11 cellular contexts compared by ENCODE assay signal in genomic region chr19:6067975-6068374, GRCh38. TPM values are rescaled to one million over a fixed set of nuclear protein-coding genes. Genes with fewer than 3 reads are reported as not detected.
A peak's percentile ranks its signal among the peaks of the same experiment; 100 is the strongest.
DNase-seq lines count a peak whose midpoint lies in the region; ATAC-seq, FAIRE-seq and TF ChIP-seq lines count a peak whose summit lies in the region.
"Had no signal": no experiment of that assay in that cellular context is flagged by ENCODE, and none has a peak within 500 bp of the region (broad histone marks: within the 10 kb centered on the region; RNA-seq: fewer than 3 reads in every experiment).

No MANE protein-coding gene starts in this region.

- peaks cover 49% of the 10 kb centered on the region for H3K4me1 ChIP-seq in GM23248 (ENCODE audit: insufficient read depth)
- H3K4me1 ChIP-seq in skeletal muscle tissue (ENCODE audit: control insufficient read depth in 3 of 3, insufficient read depth in 3 of 3, low read length in 3 of 3) = peaks cover 24 to 38% (median 34%) of the 10 kb centered on the region in 3 donors

- H3K9me3 ChIP-seq in GM23248 (ENCODE audit: low read depth) = no peaks in the 10 kb centered on the region
- H3K9me3 ChIP-seq in skeletal muscle tissue (ENCODE audit: control insufficient read depth in 3 of 3, low read length in 3 of 3) = no peaks in the 10 kb centered on the region

- ATAC-seq in left colon (no peak), GM18868 (IDR thresholded peaks at IDR 0.05; ENCODE audit: unreplicated experiment) (no peak)

- no peak for FAIRE-seq in D721Med (lab: Jason Lieb, UNC)

- no peak overlapping the region for H2AFZ ChIP-seq in GM23248

- H3K27ac ChIP-seq in GM23248 = peak overlapping the region; percentile 95; the same call in 1 of the 2 replicates
- peak overlapping the region; percentile 38 for H3K27ac ChIP-seq in angular gyrus (ENCODE audit: low read depth, low read length)
- H3K27ac ChIP-seq in skeletal muscle tissue (ENCODE audit: low read depth, low read length) = peak overlapping the region; percentile 84

- peaks cover 34% of the 10 kb centered on the region for H3F3A ChIP-seq in GM23248 (ENCODE audit: insufficient read depth)

- H3K27me3 ChIP-seq in GM23248 (replicated peaks; ENCODE audit: insufficient read depth) (no peaks in the 10 kb centered on the region), skeletal muscle tissue (ENCODE audit: control insufficient read depth in 3 of 3, insufficient read depth in 3 of 3, low read length in 3 of 3) (peaks cover 0 to 10% (median 2%) of the 10 kb centered on the region in 3 donors)

- H3K4me3 ChIP-seq in GM23248 (no peak overlapping the region), skeletal muscle tissue (ENCODE audit: low read length in 3 of 3) (no peak overlapping the region)

- no peaks in the 10 kb centered on the region for H4K20me1 ChIP-seq in GM23248 (ENCODE audit: insufficient read depth)

- H3K36me3 ChIP-seq in GM23248 (ENCODE audit: low read depth) = no peaks in the 10 kb centered on the region
- no peaks in the 10 kb centered on the region for H3K36me3 ChIP-seq in skeletal muscle tissue (ENCODE audit: control insufficient read depth in 3 of 3, insufficient read depth in 3 of 3, low read length in 3 of 3)

- H3K9ac ChIP-seq in GM23248 = peak overlapping the region; percentile 82; the same call in 1 of the 2 replicates
- no peak overlapping the region for H3K9ac ChIP-seq in skeletal muscle tissue (ENCODE audit: low read depth in 1 of 3, low read length in 3 of 3)

- no peaks in the 10 kb centered on the region for H3K9me2 ChIP-seq in GM23248 (ENCODE audit: insufficient read depth)

- intact Hi-C loops in left colon (cut with DNase I, micrococcal nuclease) = no loop called here

- TF ChIP-seq CTCF in D721Med (IDR thresholded peaks at IDR 0.05; ENCODE audit: insufficient read depth, missing control alignments) = no peak

- WGBS in GM23248 (ENCODE audit: low coverage in 1 of 2, low lambda C conversion rate in 2 of 2, missing lambda C conversion rate in 2 of 2), 2 experiments = 90 to 95% methylated on average over 2 of the region's 2 CpGs

- no peak for DNase-seq in GM23248
- peak; percentile 3 to 20 for DNase-seq in left colon
- no peak for DNase-seq in H4 (ENCODE audit: low spot score)
- no peak for DNase-seq in D721Med (ENCODE audit: insufficient read length, low spot score)
- no peak for DNase-seq in HK-2 (ENCODE audit: unreplicated experiment)
- DNase-seq: activated CD4-positive, alpha-beta memory T cell treated with anti-CD3 and anti-CD28 coated beads for 36 hours; activated naive CD4-positive, alpha-beta T cell treated with Interleukin-2 at 50 U/mL for 16 hours; CD4-positive, alpha-beta memory T cell had no signal

- H3K4me2 ChIP-seq in GM23248 (ENCODE audit: unreplicated experiment) = no peak overlapping the region

- H3K79me2 ChIP-seq in GM23248 (ENCODE audit: insufficient read depth) = no peaks in the 10 kb centered on the region

- in situ Hi-C loops in GM23248 (cut with MboI) = no loop called here

RNA-seq across cellular contexts. Expression of gene RFX2, which starts 42.3 kb away (rescaled TPM):
- total RNA-seq in GM23248 (2014; rRNA removed; shearing (Covaris generic)) = 10.2 and 13.1 TPM in 2 replicates
- polyA plus RNA-seq in GM23248 (2016; fragmentation: Nextera tagmentation; extraction: Ambion mirVana) = 11.3 and 11.7 TPM in 2 replicates
- total RNA-seq in left colon (1 to 10 TPM; 6.6 to 8.5 TPM), skeletal muscle tissue (5.2 TPM)
- 4.9 and 5.7 TPM in 2 replicates for total RNA-seq in H4 (2014; rRNA removed; shearing (Covaris generic))

Comparison
In these comparisons a context has a peak if more than half of its experiments do, and no peak if none do; other contexts are left out.
1. DNase-seq: peak in left colon (2 of 2); none in GM23248 (single experiment), H4 (single experiment), D721Med (single experiment) and HK-2 (single experiment).
2. H3K27ac ChIP-seq: peak in every context shown above with its lines; median percentile 95 in GM23248; 84 in skeletal muscle tissue; 38 in angular gyrus.